Comparison of ENCODE assay signal across 28 cellular contexts in the genomic region with DNA sequence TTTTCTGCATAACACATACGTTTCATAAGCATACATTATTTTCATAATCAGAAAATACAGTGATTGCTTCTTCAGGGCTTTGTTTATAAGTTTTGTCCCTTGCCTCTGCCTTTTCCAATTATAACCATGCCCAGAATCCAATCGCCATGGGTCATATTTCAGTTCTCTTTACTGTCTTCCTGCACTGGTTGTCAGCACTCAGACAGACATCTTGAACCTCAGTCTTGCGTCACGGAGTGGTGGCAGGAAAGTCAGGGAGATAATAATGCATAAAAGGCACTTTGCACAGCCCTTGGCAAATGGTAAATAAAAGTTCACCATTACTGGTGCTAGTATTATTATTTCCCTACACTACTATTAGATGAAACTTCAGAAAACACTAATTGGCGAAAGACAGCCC.
"Had no signal": no experiment of that assay in that cellular context is flagged by ENCODE, and none has a peak within 500 bp of the region (broad histone marks: within the 10 kb centered on the region; RNA-seq: fewer than 3 reads in every experiment).

No MANE protein-coding gene starts in this region.

- H3K4me3 ChIP-seq: esophagus squamous epithelium, gastrocnemius medialis, left ventricle myocardium inferior, lung, mucosa of descending colon, prostate gland, skin epidermis, thoracic aorta, uterus had no signal

- H3K27me3 ChIP-seq: esophagus squamous epithelium, gastrocnemius medialis, uterus had no signal

- H3K36me3 ChIP-seq: esophagus squamous epithelium, gastrocnemius medialis, left ventricle myocardium inferior, prostate gland, thoracic aorta, uterus had no signal

- H3K9me3 Mint-ChIP-seq: natural killer cell treated with Interleukin-12 subunit alpha and Interleukin-12 subunit beta and Interleukin-15 and Interleukin-18, amount 100 ng/mL, for 72 hours; stimulated activated naive CD8-positive, alpha-beta T cell treated with anti-CD3 and anti-CD28 coated beads, Interleukin-15, Interleukin-2, amounts not matched to agents 100 ng/mL and 50 ng/mL, for 24 hours; T-helper 2 cell treated with Interferon-gamma antibody and Interleukin-4, amounts not matched to agents 5 μg/mL and 100 μg/mL, for 36 hours; type B pancreatic cell had no signal

- DNase-seq: activated CD4-positive, alpha-beta T cell treated with anti-CD3 and anti-CD28 coated beads for 4 hours; activated CD4-positive, alpha-beta T cell treated with anti-CD3 and anti-CD28 coated beads, Interleukin-2, amount 50 U/mL, for 4 hours; activated effector memory CD4-positive, alpha-beta T cell treated with Interleukin-2 at 50 U/mL for 16 hours; activated naive CD4-positive, alpha-beta T cell treated with Interleukin-2 at 50 U/mL for 16 hours; anterior cingulate cortex; dermis blood vessel endothelial cell; effector CD4-positive, alpha-beta T cell; esophagus squamous epithelium; gastrocnemius medialis; glutamatergic neuron; left ventricle myocardium inferior; mesendoderm; mucosa of descending colon; retina; stimulated activated CD4-positive, alpha-beta T cell treated with anti-CD3 and anti-CD28 coated beads, Interleukin-12 subunit alpha, Interleukin-12 subunit beta, amount 100 ng/mL, for 4 hours; stimulated activated CD4-positive, alpha-beta T cell treated with anti-CD3 and anti-CD28 coated beads, Interleukin-4, amount 100 ng/mL, for 1 hour; uterus had no signal

- ATAC-seq: gastrocnemius medialis; mucosa of descending colon; natural killer cell treated with Interleukin-12 subunit alpha and Interleukin-12 subunit beta and Interleukin-15 and Interleukin-18, amount 100 ng/mL, for 72 hours; sciatic nerve had no signal

- H3K27me3 Mint-ChIP-seq: activated naive CD8-positive, alpha-beta T cell; natural killer cell treated with Interleukin-12 subunit alpha and Interleukin-12 subunit beta and Interleukin-15 and Interleukin-18, amount 100 ng/mL, for 72 hours; stimulated activated naive CD8-positive, alpha-beta T cell treated with anti-CD3 and anti-CD28 coated beads, Interleukin-15, Interleukin-2, amounts not matched to agents 100 ng/mL and 50 ng/mL, for 24 hours; type B pancreatic cell had no signal

- H3K27ac ChIP-seq: epithelial cell of prostate, esophagus squamous epithelium, gastrocnemius medialis, left ventricle myocardium inferior, prostate gland, skin epidermis, thoracic aorta, uterus had no signal

- H3K27ac Mint-ChIP-seq: natural killer cell treated with Interleukin-12 subunit alpha and Interleukin-12 subunit beta and Interleukin-15 and Interleukin-18, amount 100 ng/mL, for 72 hours; T-helper 2 cell treated with Interferon-gamma antibody and Interleukin-4, amounts not matched to agents 5 μg/mL and 100 μg/mL, for 36 hours; type B pancreatic cell had no signal

- H3K36me3 Mint-ChIP-seq: activated naive CD8-positive, alpha-beta T cell; natural killer cell treated with Interleukin-12 subunit alpha and Interleukin-12 subunit beta and Interleukin-15 and Interleukin-18, amount 100 ng/mL, for 72 hours; type B pancreatic cell had no signal

- H3K9me3 ChIP-seq: esophagus squamous epithelium, gastrocnemius medialis, left ventricle myocardium inferior, mucosa of descending colon, prostate gland, thoracic aorta, uterus had no signal

- H3K4me3 Mint-ChIP-seq: activated naive CD8-positive, alpha-beta T cell; natural killer cell treated with Interleukin-12 subunit alpha and Interleukin-12 subunit beta and Interleukin-15 and Interleukin-18, amount 100 ng/mL, for 72 hours; stimulated activated naive CD8-positive, alpha-beta T cell treated with anti-CD3 and anti-CD28 coated beads, Interleukin-15, Interleukin-2, amounts not matched to agents 100 ng/mL and 50 ng/mL, for 24 hours; T-helper 2 cell treated with Interferon-gamma antibody and Interleukin-4, amounts not matched to agents 5 μg/mL and 100 μg/mL, for 36 hours; type B pancreatic cell had no signal

- H3K4me1 ChIP-seq: prostate gland, uterus had no signal
